Comparison of ENCODE assay signal across 36 cellular contexts in the genomic region with DNA sequence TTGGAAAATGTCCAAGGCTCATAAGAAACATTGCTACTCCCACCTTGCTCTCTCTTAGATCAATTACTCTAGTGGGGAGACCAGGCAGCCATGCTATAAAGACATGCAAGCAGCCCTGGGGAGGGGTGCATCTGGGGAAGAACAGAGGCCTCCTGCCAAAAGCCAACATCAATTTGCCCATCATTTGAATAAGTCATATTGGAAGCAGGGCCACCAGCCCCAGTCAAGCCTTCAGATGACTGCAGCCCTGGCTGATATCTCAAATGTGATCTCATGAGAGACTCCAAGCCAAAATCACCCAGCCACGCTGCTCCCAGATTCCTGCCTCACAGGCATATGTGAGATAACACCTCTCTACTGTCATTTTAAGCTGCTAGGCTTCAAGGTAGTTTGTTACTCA.
"Had no signal": no experiment of that assay in that cellular context is flagged by ENCODE, and none has a peak within 500 bp of the region (broad histone marks: within the 10 kb centered on the region; RNA-seq: fewer than 3 reads in every experiment).

No MANE protein-coding gene starts in this region.

- H3K9me3 Mint-ChIP-seq: activated CD4-positive, alpha-beta memory T cell treated with anti-CD3 and anti-CD28 coated beads for 36 hours; activated naive CD4-positive, alpha-beta T cell treated with anti-CD3 and anti-CD28 coated beads for 36 hours; activated naive CD4-positive, alpha-beta T cell treated with anti-CD3 and anti-CD28 coated beads, Interleukin-2, amount 50 U/mL, for 24 hours; activated naive CD8-positive, alpha-beta T cell treated with anti-CD3 and anti-CD28 coated beads for 36 hours; activated naive CD8-positive, alpha-beta T cell treated with anti-CD3 and anti-CD28 coated beads, Interleukin-2, amount 50 U/mL, for 24 hours; activated T-helper 1 cell treated with anti-CD3 and anti-CD28 coated beads, Interleukin-12 subunit alpha, Interleukin-12 subunit beta, Interleukin-2, Interleukin-4 antibody, amounts not matched to agents 30 ng/mL and 10 ng/mL and 1 ng/mL, durations not matched to agents 14 hours and 24 hours and 36 hours; activated T-helper 2 cell treated with anti-CD3 and anti-CD28 coated beads, Interferon-gamma antibody, Interleukin-2, Interleukin-4, amounts not matched to agents 10 μg/mL and 5 μg/mL and 100 μg/mL, durations not matched to agents 14 hours and 24 hours and 36 hours; central memory CD8-positive, alpha-beta T cell; T-helper 2 cell treated with Interferon-gamma antibody and Interleukin-4, amounts not matched to agents 5 μg/mL and 100 μg/mL, for 36 hours had no signal

- H3K27ac ChIP-seq: adrenal gland, ascending aorta, breast epithelium, cardiac muscle cell, foreskin keratinocyte, gastrocnemius medialis, heart left ventricle, WERI-Rb-1 had no signal

- H3K4me1 Mint-ChIP-seq: activated B cell treated with CpG ODN at 0.5 μM for 24 hours; activated CD8-positive, alpha-beta memory T cell treated with anti-CD3 and anti-CD28 coated beads, Interleukin-2, amount 10 ng/mL, durations not matched to agents 7 days and 5 days; activated naive CD4-positive, alpha-beta T cell treated with anti-CD3 and anti-CD28 coated beads, Interleukin-2, amount 50 U/mL, for 24 hours; activated naive CD8-positive, alpha-beta T cell treated with anti-CD3 and anti-CD28 coated beads for 36 hours; activated naive CD8-positive, alpha-beta T cell treated with anti-CD3 and anti-CD28 coated beads, Interleukin-2, amount 50 U/mL, for 24 hours; brain; central memory CD8-positive, alpha-beta T cell; T-helper 17 cell had no signal

- DNase-seq: activated B cell treated with CpG ODN at 0.5 μM for 24 hours; activated CD4-positive, alpha-beta memory T cell treated with anti-CD3 and anti-CD28 coated beads for 36 hours; activated CD4-positive, alpha-beta T cell treated with anti-CD3 and anti-CD28 coated beads for 48 hours; activated CD8-positive, alpha-beta memory T cell treated with anti-CD3 and anti-CD28 coated beads, Interleukin-2, amount 10 ng/mL, durations not matched to agents 7 days and 5 days; activated CD8-positive, alpha-beta memory T cell treated with anti-CD3 and anti-CD28 coated beads, Interleukin-2, amount 50 U/mL, for 4 hours; activated CD8-positive, alpha-beta T cell treated with anti-CD3 and anti-CD28 coated beads, Interleukin-2, amount 10 ng/mL, durations not matched to agents 7 days and 5 days; activated effector memory CD4-positive, alpha-beta T cell treated with anti-CD3 and anti-CD28 coated beads, Interleukin-2, amount 50 U/mL, for 16 hours; activated naive CD4-positive, alpha-beta T cell treated with anti-CD3 and anti-CD28 coated beads for 36 hours; activated naive CD8-positive, alpha-beta T cell treated with anti-CD3 and anti-CD28 coated beads for 36 hours; activated naive CD8-positive, alpha-beta T cell treated with anti-CD3 and anti-CD28 coated beads, Interleukin-2, amount 50 U/mL, for 24 hours; activated T-cell treated with anti-CD3 and anti-CD28 coated beads, Interleukin-2, amount 50 U/mL, for 1 hour; activated T-cell treated with anti-CD3 and anti-CD28 coated beads, Interleukin-2, amount 50 U/mL, for 48 hours; adrenal gland; amygdala; cortex of kidney; dermis blood vessel endothelial cell; effector CD8-positive, alpha-beta T cell; foreskin keratinocyte; gastrocnemius medialis; glutamatergic neuron; heart left ventricle; T-helper 1 cell; T-helper 17 cell; T1000; WERI-Rb-1 had no signal

- H3K36me3 ChIP-seq: adrenal gland, ascending aorta, breast epithelium, cardiac muscle cell, gastrocnemius medialis, heart left ventricle, WERI-Rb-1 had no signal

- H3K27ac Mint-ChIP-seq: activated B cell treated with CpG ODN at 0.5 μM for 24 hours; activated CD4-positive, alpha-beta memory T cell treated with anti-CD3 and anti-CD28 coated beads for 36 hours; activated CD8-positive, alpha-beta memory T cell treated with anti-CD3 and anti-CD28 coated beads, Interleukin-2, amount 10 ng/mL, durations not matched to agents 7 days and 5 days; activated CD8-positive, alpha-beta T cell treated with anti-CD3 and anti-CD28 coated beads, Interleukin-2, amount 10 ng/mL, durations not matched to agents 7 days and 5 days; activated naive CD8-positive, alpha-beta T cell treated with anti-CD3 and anti-CD28 coated beads for 36 hours; activated naive CD8-positive, alpha-beta T cell treated with anti-CD3 and anti-CD28 coated beads, Interleukin-2, amount 50 U/mL, for 24 hours; activated T-helper 1 cell treated with anti-CD3 and anti-CD28 coated beads, Interleukin-12 subunit alpha, Interleukin-12 subunit beta, Interleukin-2, Interleukin-4 antibody, amounts not matched to agents 30 ng/mL and 10 ng/mL and 1 ng/mL, durations not matched to agents 14 hours and 24 hours and 36 hours; activated T-helper 2 cell treated with anti-CD3 and anti-CD28 coated beads, Interferon-gamma antibody, Interleukin-2, Interleukin-4, amounts not matched to agents 10 μg/mL and 5 μg/mL and 100 μg/mL, durations not matched to agents 14 hours and 24 hours and 36 hours; brain; T-helper 17 cell; T-helper 2 cell treated with Interferon-gamma antibody and Interleukin-4, amounts not matched to agents 5 μg/mL and 100 μg/mL, for 36 hours had no signal

- H3K36me3 Mint-ChIP-seq: activated CD4-positive, alpha-beta memory T cell treated with anti-CD3 and anti-CD28 coated beads for 36 hours; activated CD8-positive, alpha-beta memory T cell treated with anti-CD3 and anti-CD28 coated beads, Interleukin-2, amount 10 ng/mL, durations not matched to agents 7 days and 5 days; activated naive CD4-positive, alpha-beta T cell treated with anti-CD3 and anti-CD28 coated beads, Interleukin-2, amount 50 U/mL, for 24 hours; activated naive CD8-positive, alpha-beta T cell treated with anti-CD3 and anti-CD28 coated beads for 36 hours; brain had no signal

- H3K9me3 ChIP-seq: adrenal gland, ascending aorta, gastrocnemius medialis had no signal

- H3K27me3 ChIP-seq: adrenal gland, ascending aorta, breast epithelium, cardiac muscle cell, gastrocnemius medialis had no signal

- H3K4me3 ChIP-seq: adrenal gland, ascending aorta, breast epithelium, cardiac muscle cell, gastrocnemius medialis, heart left ventricle had no signal

- H3K4me1 ChIP-seq: adrenal gland, ascending aorta, breast epithelium, foreskin keratinocyte, gastrocnemius medialis, heart left ventricle had no signal

- ATAC-seq: activated CD4-positive, CD25-positive, alpha-beta regulatory T cell treated with anti-CD3 and anti-CD28 coated beads, Interleukin-2, amount 50 U/mL, for 24 hours; activated CD8-positive, alpha-beta memory T cell treated with anti-CD3 and anti-CD28 coated beads, Interleukin-2, amount 10 ng/mL, durations not matched to agents 7 days and 5 days; activated CD8-positive, alpha-beta T cell treated with anti-CD3 and anti-CD28 coated beads, Interleukin-2, amount 10 ng/mL, durations not matched to agents 7 days and 5 days; activated naive CD8-positive, alpha-beta T cell treated with anti-CD3 and anti-CD28 coated beads, Interleukin-2, amount 50 U/mL, for 24 hours; esophagus mucosa; foreskin keratinocyte; gastrocnemius medialis; heart left ventricle; T-helper 17 cell had no signal

- H3K27me3 Mint-ChIP-seq: activated CD4-positive, alpha-beta memory T cell treated with anti-CD3 and anti-CD28 coated beads for 36 hours; activated CD8-positive, alpha-beta memory T cell treated with anti-CD3 and anti-CD28 coated beads, Interleukin-2, amount 10 ng/mL, durations not matched to agents 7 days and 5 days; activated naive CD8-positive, alpha-beta T cell treated with anti-CD3 and anti-CD28 coated beads for 36 hours; activated naive CD8-positive, alpha-beta T cell treated with anti-CD3 and anti-CD28 coated beads, Interleukin-2, amount 50 U/mL, for 24 hours; brain; T-helper 17 cell had no signal

- H3K4me3 Mint-ChIP-seq: activated B cell treated with CpG ODN at 0.5 μM for 24 hours; activated CD4-positive, alpha-beta memory T cell treated with anti-CD3 and anti-CD28 coated beads for 36 hours; activated CD8-positive, alpha-beta memory T cell treated with anti-CD3 and anti-CD28 coated beads, Interleukin-2, amount 10 ng/mL, durations not matched to agents 7 days and 5 days; activated CD8-positive, alpha-beta T cell treated with anti-CD3 and anti-CD28 coated beads, Interleukin-2, amount 10 ng/mL, durations not matched to agents 7 days and 5 days; activated naive CD4-positive, alpha-beta T cell treated with anti-CD3 and anti-CD28 coated beads for 36 hours; activated naive CD4-positive, alpha-beta T cell treated with anti-CD3 and anti-CD28 coated beads, Interleukin-2, amount 50 U/mL, for 24 hours; activated naive CD8-positive, alpha-beta T cell treated with anti-CD3 and anti-CD28 coated beads for 36 hours; activated naive CD8-positive, alpha-beta T cell treated with anti-CD3 and anti-CD28 coated beads, Interleukin-2, amount 50 U/mL, for 24 hours; activated T-helper 1 cell treated with anti-CD3 and anti-CD28 coated beads, Interleukin-12 subunit alpha, Interleukin-12 subunit beta, Interleukin-2, Interleukin-4 antibody, amounts not matched to agents 30 ng/mL and 10 ng/mL and 1 ng/mL, durations not matched to agents 14 hours and 24 hours and 36 hours; brain; central memory CD8-positive, alpha-beta T cell; T-helper 17 cell; T-helper 2 cell treated with Interferon-gamma antibody and Interleukin-4, amounts not matched to agents 5 μg/mL and 100 μg/mL, for 36 hours had no signal
